Comparison of ENCODE assay signal across 1 cellular context in genomic region chr17:45296003-45296832, GRCh38.
TF ChIP-seq lines count a peak whose summit lies in the region.

No MANE protein-coding gene starts in this region.

TF ChIP-seq in SK-N-SH, 30 proteins besides CTCF, POLR2A, EP300 and RAD21 (continued from another document):
- peak; percentile 63 for TF ChIP-seq TCF12 (IDR thresholded peaks at IDR 0.05)
- peak; percentile 53; the same call in 1 of the 2 replicates for TF ChIP-seq FOSL2 (IDR thresholded peaks at IDR 0.05; ENCODE audit: borderline replicate concordance, low read depth)
- peak; percentile 24; the same call in 1 of the 2 replicates for TF ChIP-seq NFIC (IDR thresholded peaks at IDR 0.05; ENCODE audit: borderline replicate concordance)
- TF ChIP-seq, protein P1, sequence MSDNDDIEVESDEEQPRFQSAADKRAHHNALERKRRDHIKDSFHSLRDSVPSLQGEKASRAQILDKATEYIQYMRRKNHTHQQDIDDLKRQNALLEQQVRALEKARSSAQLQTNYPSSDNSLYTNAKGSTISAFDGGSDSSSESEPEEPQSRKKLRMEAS (IDR thresholded peaks at IDR 0.05; ENCODE audit: low read depth) = 0 out of 2 replicates have a peak, but pooled peaks have one; percentile 35
- peak; percentile 46 for TF ChIP-seq JUND (IDR thresholded peaks at IDR 0.05)
- no peak for TF ChIP-seq FOXJ3 (CRISPR knock-in tag; IDR thresholded peaks at IDR 0.05)
TF ChIP-seq in SK-N-SH: peak in this region for 5.
